ENCODE assay signal across 17 cellular contexts in genomic region chr11:76935030-76935429, GRCh38.
DNase-seq lines count a peak whose midpoint lies in the region; ATAC-seq and TF ChIP-seq lines count a peak whose summit lies in the region.
"Had no signal": no experiment of that assay in that cellular context is flagged by ENCODE, and none has a peak within 500 bp of the region (broad histone marks: within the 10 kb centered on the region; RNA-seq: fewer than 3 reads in every experiment).

No MANE protein-coding gene starts in this region.

- in situ Hi-C loops in GM13976 (cut with MboI; ENCODE audit: low sequenced_read_pairs, unreplicated experiment), result no loop called here

- DNase-seq in DMS53 (lab: John Stamatoyannopoulos, UW), result peak; percentile 65
- no peak for DNase-seq in DMS53 treated with DMSO at 0.1 percent for 48 hours (lab: John Stamatoyannopoulos, UW; ENCODE audit: unreplicated experiment)
- DNase-seq in NCI-H69 (lab: John Stamatoyannopoulos, UW), result peak; percentile 27
- peak; percentile 20 for DNase-seq in dermis blood vessel endothelial cell
- DNase-seq in lung microvascular endothelial cell (ENCODE audit: low read depth in 2 of 2), result peak; percentile 6 to 20
- DNase-seq in activated CD4-positive, alpha-beta T cell treated with anti-CD3 and anti-CD28 coated beads for 4 hours, result no peak
- no peak for DNase-seq in GM13976 (ENCODE audit: low spot score)
- DNase-seq: 8988T; CD8-positive, alpha-beta memory T cell; H9; MV-4-11; NCI-H1417 treated with DMSO at 0.1 percent for 48 hours; NCI-H2029; NCI-H524 treated with DMSO at 0.1 percent for 48 hours; RPMI8226; SIG-M5 had no signal

- ATAC-seq in GM19324 (IDR thresholded peaks at IDR 0.05; ENCODE audit: low FRiP score, unreplicated experiment), result no peak

- TF ChIP-seq CTCF in GM13976 (IDR thresholded peaks at IDR 0.05; ENCODE audit: borderline replicate concordance, control extremely low read depth, extremely low read depth, insufficient read depth, missing control alignments), result no peak

Comparison
In these comparisons a context has a peak if more than half of its experiments do, and no peak if none do; other contexts are left out.
1. DNase-seq: peak in DMS53 (single experiment), NCI-H69 (single experiment), dermis blood vessel endothelial cell (single experiment) and lung microvascular endothelial cell (2 of 2); none in DMS53 treated with DMSO at 0.1 percent for 48 hours (single experiment), activated CD4-positive, alpha-beta T cell treated with anti-CD3 and anti-CD28 coated beads for 4 hours (0 of 2) and GM13976 (single experiment).